Comparison of ENCODE assay signal across 23 cellular contexts in the genomic region with DNA sequence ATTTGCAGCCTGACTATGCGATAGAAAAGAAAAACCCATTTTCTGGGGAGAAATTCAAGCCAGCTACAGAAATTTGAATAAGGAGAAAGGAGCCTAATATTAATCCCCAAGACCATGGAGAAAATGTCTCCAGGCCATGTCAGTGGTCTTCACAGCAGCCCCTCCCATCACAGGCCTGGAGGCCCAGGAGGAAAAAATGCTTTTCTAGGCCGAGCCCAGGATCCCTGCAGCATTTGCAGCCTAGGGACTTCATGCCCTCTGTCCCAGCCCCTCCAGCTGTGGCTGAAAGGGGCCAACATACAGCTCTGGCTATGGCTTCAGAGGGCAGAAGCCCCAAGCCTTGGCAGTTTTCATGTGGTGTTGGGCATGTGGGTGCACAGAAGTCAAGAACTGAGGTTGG.
"Had no signal": no experiment of that assay in that cellular context is flagged by ENCODE, and none has a peak within 500 bp of the region (broad histone marks: within the 10 kb centered on the region; RNA-seq: fewer than 3 reads in every experiment).

No MANE protein-coding gene starts in this region.

- H3K4me1 ChIP-seq: esophagus muscularis mucosa, gastroesophageal sphincter, heart left ventricle, lower lobe of right lung had no signal

- H3K27ac ChIP-seq: coronary artery, dorsolateral prefrontal cortex, esophagus muscularis mucosa, foreskin keratinocyte, gastroesophageal sphincter, hepatocyte, left lung, lower lobe of right lung had no signal

- H3K4me2 ChIP-seq: hepatocyte had no signal

- H3K9me3 ChIP-seq: esophagus muscularis mucosa, gastroesophageal sphincter, lower lobe of right lung had no signal

- H3K79me2 ChIP-seq: hepatocyte had no signal

- DNase-seq: dermis blood vessel endothelial cell; dorsolateral prefrontal cortex; effector CD4-positive, alpha-beta T cell; effector memory CD4-positive, alpha-beta T cell; foreskin keratinocyte; heart left ventricle; hypothalamus; immature natural killer cell; left cardiac atrium; left lung; left ventricle myocardium superior; lower lobe of right lung; mesenchymal stem cell; mucosa of descending colon; naive B cell; naive thymus-derived CD8-positive, alpha-beta T cell had no signal

- FAIRE-seq: endothelial cell of umbilical vein, frontal cortex, keratinocyte had no signal

- H2AFZ ChIP-seq: hepatocyte had no signal

- H3K27me3 ChIP-seq: esophagus muscularis mucosa, foreskin keratinocyte, gastroesophageal sphincter, heart left ventricle, hepatocyte, left lung had no signal

- H3K4me3 ChIP-seq: coronary artery, dorsolateral prefrontal cortex, esophagus muscularis mucosa, gastroesophageal sphincter, heart left ventricle, hepatocyte, left lung, lower lobe of right lung, mucosa of descending colon had no signal

- H3K36me3 ChIP-seq: gastroesophageal sphincter, heart left ventricle, left lung, lower lobe of right lung had no signal

- ATAC-seq: foreskin keratinocyte; gastroesophageal sphincter; heart left ventricle; left cardiac atrium; left lung; left ventricle myocardium superior; lower lobe of right lung; mucosa of descending colon; naive thymus-derived CD8-positive, alpha-beta T cell had no signal
